In the genomic region with DNA sequence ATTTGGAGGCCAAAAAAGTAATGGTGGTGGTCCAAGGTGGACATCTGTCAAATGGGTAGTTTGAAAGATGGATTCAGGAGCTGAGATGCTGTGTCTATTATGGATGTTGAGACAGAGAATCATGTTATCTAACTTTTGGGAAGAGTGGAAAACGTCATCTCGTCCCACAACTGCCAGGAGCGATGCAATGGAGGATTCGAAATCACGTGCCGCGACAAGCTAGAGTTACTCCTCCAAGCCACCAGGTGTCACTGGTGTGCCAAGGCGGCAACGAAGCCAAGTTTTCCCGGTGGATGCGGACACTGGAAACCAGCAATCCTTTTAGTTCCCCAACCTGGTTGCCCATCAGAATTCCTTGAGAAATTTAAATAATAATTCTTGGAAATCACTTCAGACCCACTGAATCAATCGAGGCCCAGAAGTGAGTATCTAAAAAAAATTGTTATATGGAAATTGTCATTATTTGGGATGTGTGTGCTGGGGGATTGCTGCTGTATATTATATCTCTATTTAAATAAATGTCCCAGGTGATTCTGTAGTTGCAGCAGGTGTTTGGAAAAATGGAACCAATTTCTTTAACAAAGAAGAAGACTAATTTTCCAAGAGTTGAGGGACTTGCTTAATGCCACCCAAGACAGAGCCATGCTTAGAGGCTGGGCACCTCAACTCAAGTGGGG, we compare ENCODE assay signal across 1 cellular context.
TF ChIP-seq lines count a peak whose summit lies in the region.

No MANE protein-coding gene starts in this region.

TF ChIP-seq in SK-N-SH treated with all-trans-retinoic acid at 6 μM for 48 hours, 23 proteins besides CTCF, POLR2A, EP300 and RAD21 (continued from another document):
- TF ChIP-seq, protein P1, sequence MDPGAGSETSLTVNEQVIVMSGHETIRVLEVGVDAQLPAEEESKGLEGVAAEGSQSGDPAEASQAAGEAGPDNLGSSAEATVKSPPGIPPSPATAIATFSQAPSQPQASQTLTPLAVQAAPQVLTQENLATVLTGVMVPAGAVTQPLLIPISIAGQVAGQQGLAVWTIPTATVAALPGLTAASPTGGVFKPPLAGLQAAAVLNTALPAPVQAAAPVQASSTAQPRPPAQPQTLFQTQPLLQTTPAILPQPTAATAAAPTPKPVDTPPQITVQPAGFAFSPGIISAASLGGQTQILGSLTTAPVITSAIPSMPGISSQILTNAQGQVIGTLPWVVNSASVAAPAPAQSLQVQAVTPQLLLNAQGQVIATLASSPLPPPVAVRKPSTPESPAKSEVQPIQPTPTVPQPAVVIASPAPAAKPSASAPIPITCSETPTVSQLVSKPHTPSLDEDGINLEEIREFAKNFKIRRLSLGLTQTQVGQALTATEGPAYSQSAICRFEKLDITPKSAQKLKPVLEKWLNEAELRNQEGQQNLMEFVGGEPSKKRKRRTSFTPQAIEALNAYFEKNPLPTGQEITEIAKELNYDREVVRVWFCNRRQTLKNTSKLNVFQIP (CRISPR knock-in tag; IDR thresholded peaks at IDR 0.05; ENCODE audit: borderline replicate concordance, low read depth), result no peak
- TF ChIP-seq, protein P2, sequence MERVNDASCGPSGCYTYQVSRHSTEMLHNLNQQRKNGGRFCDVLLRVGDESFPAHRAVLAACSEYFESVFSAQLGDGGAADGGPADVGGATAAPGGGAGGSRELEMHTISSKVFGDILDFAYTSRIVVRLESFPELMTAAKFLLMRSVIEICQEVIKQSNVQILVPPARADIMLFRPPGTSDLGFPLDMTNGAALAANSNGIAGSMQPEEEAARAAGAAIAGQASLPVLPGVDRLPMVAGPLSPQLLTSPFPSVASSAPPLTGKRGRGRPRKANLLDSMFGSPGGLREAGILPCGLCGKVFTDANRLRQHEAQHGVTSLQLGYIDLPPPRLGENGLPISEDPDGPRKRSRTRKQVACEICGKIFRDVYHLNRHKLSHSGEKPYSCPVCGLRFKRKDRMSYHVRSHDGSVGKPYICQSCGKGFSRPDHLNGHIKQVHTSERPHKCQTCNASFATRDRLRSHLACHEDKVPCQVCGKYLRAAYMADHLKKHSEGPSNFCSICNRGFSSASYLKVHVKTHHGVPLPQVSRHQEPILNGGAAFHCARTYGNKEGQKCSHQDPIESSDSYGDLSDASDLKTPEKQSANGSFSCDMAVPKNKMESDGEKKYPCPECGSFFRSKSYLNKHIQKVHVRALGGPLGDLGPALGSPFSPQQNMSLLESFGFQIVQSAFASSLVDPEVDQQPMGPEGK (CRISPR knock-in tag; IDR thresholded peaks at IDR 0.05; ENCODE audit: borderline replicate concordance), result no peak
- TF ChIP-seq ESRRG (CRISPR knock-in tag; IDR thresholded peaks at IDR 0.05), result no peak
- TF ChIP-seq ZC3H10 (CRISPR knock-in tag; IDR thresholded peaks at IDR 0.05), result no peak
- TF ChIP-seq PPARA (CRISPR knock-in tag; IDR thresholded peaks at IDR 0.05; ENCODE audit: borderline replicate concordance), result no peak
- TF ChIP-seq SNAI2 (CRISPR knock-in tag; IDR thresholded peaks at IDR 0.05), result no peak
- no peak for TF ChIP-seq ZNF70 (CRISPR knock-in tag; IDR thresholded peaks at IDR 0.05)
- TF ChIP-seq GLIS3 (CRISPR knock-in tag; IDR thresholded peaks at IDR 0.05), result no peak
- no peak for TF ChIP-seq ZNF565 (CRISPR knock-in tag; conservative IDR thresholded peaks at IDR 0.05; ENCODE audit: low read depth)
- TF ChIP-seq, protein P3, sequence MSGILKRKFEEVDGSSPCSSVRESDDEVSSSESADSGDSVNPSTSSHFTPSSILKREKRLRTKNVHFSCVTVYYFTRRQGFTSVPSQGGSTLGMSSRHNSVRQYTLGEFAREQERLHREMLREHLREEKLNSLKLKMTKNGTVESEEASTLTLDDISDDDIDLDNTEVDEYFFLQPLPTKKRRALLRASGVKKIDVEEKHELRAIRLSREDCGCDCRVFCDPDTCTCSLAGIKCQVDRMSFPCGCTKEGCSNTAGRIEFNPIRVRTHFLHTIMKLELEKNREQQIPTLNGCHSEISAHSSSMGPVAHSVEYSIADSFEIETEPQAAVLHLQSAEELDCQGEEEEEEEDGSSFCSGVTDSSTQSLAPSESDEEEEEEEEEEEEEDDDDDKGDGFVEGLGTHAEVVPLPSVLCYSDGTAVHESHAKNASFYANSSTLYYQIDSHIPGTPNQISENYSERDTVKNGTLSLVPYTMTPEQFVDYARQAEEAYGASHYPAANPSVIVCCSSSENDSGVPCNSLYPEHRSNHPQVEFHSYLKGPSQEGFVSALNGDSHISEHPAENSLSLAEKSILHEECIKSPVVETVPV (CRISPR knock-in tag; IDR thresholded peaks at IDR 0.05), result no peak
- TF ChIP-seq ZNF8 (CRISPR knock-in tag; IDR thresholded peaks at IDR 0.05), result no peak
- no peak for TF ChIP-seq CSDC2 (CRISPR knock-in tag; IDR thresholded peaks at IDR 0.05)
- no peak for TF ChIP-seq ZFP3 (CRISPR knock-in tag; IDR thresholded peaks at IDR 0.05)
- TF ChIP-seq BACH2 (CRISPR knock-in tag; IDR thresholded peaks at IDR 0.05; ENCODE audit: borderline replicate concordance), result no peak
- no peak for TF ChIP-seq OSR1 (CRISPR knock-in tag; IDR thresholded peaks at IDR 0.05)
- no peak for TF ChIP-seq ARNTL (CRISPR knock-in tag; IDR thresholded peaks at IDR 0.05; ENCODE audit: borderline replicate concordance, low read depth)
- no peak for TF ChIP-seq ISL1 (CRISPR knock-in tag; IDR thresholded peaks at IDR 0.05)
